In the genomic region with DNA sequence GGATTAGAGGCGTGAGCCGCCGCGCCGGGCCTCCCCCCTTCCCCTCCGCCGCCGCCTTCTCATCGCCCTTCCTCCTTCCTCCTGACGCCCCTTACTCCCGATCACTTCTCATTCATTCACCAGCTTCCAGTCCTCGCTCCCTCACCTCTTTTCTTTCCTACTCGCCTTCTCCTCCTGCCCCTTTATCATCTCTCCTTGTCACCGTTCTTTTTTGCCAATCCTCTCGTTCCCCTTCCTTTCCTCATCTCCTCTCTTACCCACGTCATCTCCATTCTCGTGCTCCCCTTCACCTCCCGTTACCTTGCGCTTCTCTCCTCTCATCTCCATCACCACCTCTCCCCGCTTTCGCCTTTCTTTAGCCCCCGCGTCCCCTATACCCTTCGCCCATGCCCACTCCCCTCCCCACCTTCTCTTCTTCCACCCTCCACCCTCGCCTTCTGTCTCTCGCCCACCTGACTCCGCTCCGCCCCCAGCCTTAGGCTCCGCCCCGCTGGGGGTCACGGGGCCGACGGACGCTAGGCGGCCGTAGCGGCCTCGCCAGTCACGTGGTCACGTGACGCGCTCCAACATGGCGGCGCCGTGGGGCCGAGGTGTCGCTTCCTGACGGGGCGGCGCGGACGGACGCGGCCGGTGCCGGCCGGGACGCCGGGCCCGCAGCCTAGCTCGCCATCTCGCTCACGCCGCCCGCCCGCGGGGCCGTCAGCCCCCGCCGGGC, we compare ENCODE assay signal across 1 cellular context.
TF ChIP-seq lines count a peak whose summit lies in the region.

A gene (plus strand): TSS at position 544 of the 715 bp plus-strand sequence. CDS start 179 bp downstream, outside the sequence.

TF ChIP-seq in HepG2, 621 proteins besides CTCF, POLR2A, EP300 and RAD21 (continued from another document and continues in another):
- TF ChIP-seq, protein P1, sequence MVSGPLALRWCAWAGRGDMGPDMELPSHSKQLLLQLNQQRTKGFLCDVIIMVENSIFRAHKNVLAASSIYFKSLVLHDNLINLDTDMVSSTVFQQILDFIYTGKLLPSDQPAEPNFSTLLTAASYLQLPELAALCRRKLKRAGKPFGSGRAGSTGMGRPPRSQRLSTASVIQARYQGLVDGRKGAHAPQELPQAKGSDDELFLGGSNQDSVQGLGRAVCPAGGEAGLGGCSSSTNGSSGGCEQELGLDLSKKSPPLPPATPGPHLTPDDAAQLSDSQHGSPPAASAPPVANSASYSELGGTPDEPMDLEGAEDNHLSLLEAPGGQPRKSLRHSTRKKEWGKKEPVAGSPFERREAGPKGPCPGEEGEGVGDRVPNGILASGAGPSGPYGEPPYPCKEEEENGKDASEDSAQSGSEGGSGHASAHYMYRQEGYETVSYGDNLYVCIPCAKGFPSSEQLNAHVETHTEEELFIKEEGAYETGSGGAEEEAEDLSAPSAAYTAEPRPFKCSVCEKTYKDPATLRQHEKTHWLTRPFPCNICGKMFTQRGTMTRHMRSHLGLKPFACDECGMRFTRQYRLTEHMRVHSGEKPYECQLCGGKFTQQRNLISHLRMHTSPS (CRISPR knock-in tag; IDR thresholded peaks at IDR 0.05; ENCODE audit: low read depth): peak; percentile 51; the same call in 1 of the 2 replicates
- TF ChIP-seq, protein P2, sequence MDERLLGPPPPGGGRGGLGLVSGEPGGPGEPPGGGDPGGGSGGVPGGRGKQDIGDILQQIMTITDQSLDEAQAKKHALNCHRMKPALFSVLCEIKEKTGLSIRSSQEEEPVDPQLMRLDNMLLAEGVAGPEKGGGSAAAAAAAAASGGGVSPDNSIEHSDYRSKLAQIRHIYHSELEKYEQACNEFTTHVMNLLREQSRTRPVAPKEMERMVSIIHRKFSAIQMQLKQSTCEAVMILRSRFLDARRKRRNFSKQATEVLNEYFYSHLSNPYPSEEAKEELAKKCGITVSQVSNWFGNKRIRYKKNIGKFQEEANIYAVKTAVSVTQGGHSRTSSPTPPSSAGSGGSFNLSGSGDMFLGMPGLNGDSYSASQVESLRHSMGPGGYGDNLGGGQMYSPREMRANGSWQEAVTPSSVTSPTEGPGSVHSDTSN (CRISPR knock-in tag; IDR thresholded peaks at IDR 0.05): no peak; the same call in 1 of the 2 replicates
- TF ChIP-seq ZSCAN21 (CRISPR knock-in tag; IDR thresholded peaks at IDR 0.05; ENCODE audit: borderline replicate concordance) (no peak; the same call in 1 of the 2 replicates), IRF2 (CRISPR knock-in tag; IDR thresholded peaks at IDR 0.05) (peak; percentile 90), ZNF124 (CRISPR knock-in tag; IDR thresholded peaks at IDR 0.05) (peak; percentile 38; the same call in 1 of the 2 replicates), ZNF317 (CRISPR knock-in tag; IDR thresholded peaks at IDR 0.05) (0 out of 2 replicates have a peak, but pooled peaks have one; percentile 8), FOXJ3 (CRISPR knock-in tag; IDR thresholded peaks at IDR 0.05; ENCODE audit: borderline replicate concordance) (no peak), ELF3 (CRISPR knock-in tag; IDR thresholded peaks at IDR 0.05) (peak; percentile 62), MBD4 (IDR thresholded peaks at IDR 0.05; ENCODE audit: borderline replicate concordance, low read length) (no peak), ZNF180 (CRISPR knock-in tag; IDR thresholded peaks at IDR 0.05; ENCODE audit: borderline replicate concordance, low read depth) (no peak), ZNF546 (CRISPR knock-in tag; conservative IDR thresholded peaks at IDR 0.05) (0 out of 2 replicates have a peak, but pooled peaks have one; percentile 71), ZNF20 (CRISPR knock-in tag; IDR thresholded peaks at IDR 0.05) (no peak), ZNF547 (CRISPR knock-in tag; IDR thresholded peaks at IDR 0.05) (no peak), BRCA1 (CRISPR knock-in tag; IDR thresholded peaks at IDR 0.05) (no peak), HMG20B (CRISPR knock-in tag; conservative IDR thresholded peaks at IDR 0.05) (peak; percentile 45; the same call in 1 of the 2 replicates), ZNF556 (CRISPR knock-in tag; IDR thresholded peaks at IDR 0.05; ENCODE audit: borderline replicate concordance) (0 out of 2 replicates have a peak, but pooled peaks have one; percentile 6), KDM2A (CRISPR knock-in tag; IDR thresholded peaks at IDR 0.05; ENCODE audit: borderline replicate concordance, low read depth) (peak; percentile 90), ETV5 (CRISPR knock-in tag; IDR thresholded peaks at IDR 0.05; ENCODE audit: borderline replicate concordance) (peak; percentile 52)
- TF ChIP-seq, protein P3, sequence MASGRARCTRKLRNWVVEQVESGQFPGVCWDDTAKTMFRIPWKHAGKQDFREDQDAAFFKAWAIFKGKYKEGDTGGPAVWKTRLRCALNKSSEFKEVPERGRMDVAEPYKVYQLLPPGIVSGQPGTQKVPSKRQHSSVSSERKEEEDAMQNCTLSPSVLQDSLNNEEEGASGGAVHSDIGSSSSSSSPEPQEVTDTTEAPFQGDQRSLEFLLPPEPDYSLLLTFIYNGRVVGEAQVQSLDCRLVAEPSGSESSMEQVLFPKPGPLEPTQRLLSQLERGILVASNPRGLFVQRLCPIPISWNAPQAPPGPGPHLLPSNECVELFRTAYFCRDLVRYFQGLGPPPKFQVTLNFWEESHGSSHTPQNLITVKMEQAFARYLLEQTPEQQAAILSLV (CRISPR knock-in tag; IDR thresholded peaks at IDR 0.05; ENCODE audit: borderline replicate concordance): peak; percentile 17; the same call in 1 of the 2 replicates
- TF ChIP-seq, protein P4, sequence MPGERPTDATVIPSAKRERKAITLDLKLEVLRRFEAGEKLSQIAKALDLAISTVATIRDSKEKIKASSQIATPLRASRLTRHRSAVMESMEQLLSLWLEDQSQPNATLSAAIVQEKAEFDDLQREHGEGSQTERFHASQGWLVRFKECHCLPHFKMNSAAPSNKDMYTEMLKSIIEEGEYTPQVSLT (CRISPR knock-in tag; IDR thresholded peaks at IDR 0.05; ENCODE audit: borderline replicate concordance, low read depth): no peak
- TF ChIP-seq, protein P5, sequence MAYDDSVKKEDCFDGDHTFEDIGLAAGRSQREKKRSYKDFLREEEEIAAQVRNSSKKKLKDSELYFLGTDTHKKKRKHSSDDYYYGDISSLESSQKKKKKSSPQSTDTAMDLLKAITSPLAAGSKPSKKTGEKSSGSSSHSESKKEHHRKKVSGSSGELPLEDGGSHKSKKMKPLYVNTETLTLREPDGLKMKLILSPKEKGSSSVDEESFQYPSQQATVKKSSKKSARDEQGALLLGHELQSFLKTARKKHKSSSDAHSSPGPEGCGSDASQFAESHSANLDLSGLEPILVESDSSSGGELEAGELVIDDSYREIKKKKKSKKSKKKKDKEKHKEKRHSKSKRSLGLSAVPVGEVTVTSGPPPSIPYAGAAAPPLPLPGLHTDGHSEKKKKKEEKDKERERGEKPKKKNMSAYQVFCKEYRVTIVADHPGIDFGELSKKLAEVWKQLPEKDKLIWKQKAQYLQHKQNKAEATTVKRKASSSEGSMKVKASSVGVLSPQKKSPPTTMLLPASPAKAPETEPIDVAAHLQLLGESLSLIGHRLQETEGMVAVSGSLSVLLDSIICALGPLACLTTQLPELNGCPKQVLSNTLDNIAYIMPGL (CRISPR knock-in tag; IDR thresholded peaks at IDR 0.05; ENCODE audit: borderline replicate concordance in 1 of 2, low read depth in 1 of 2): peak; percentile 77 to 91; a peak in 3 of 4 replicates
- TF ChIP-seq, protein P6, sequence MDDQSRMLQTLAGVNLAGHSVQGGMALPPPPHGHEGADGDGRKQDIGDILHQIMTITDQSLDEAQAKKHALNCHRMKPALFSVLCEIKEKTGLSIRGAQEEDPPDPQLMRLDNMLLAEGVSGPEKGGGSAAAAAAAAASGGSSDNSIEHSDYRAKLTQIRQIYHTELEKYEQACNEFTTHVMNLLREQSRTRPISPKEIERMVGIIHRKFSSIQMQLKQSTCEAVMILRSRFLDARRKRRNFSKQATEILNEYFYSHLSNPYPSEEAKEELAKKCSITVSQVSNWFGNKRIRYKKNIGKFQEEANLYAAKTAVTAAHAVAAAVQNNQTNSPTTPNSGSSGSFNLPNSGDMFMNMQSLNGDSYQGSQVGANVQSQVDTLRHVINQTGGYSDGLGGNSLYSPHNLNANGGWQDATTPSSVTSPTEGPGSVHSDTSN (CRISPR knock-in tag; IDR thresholded peaks at IDR 0.05; ENCODE audit: borderline replicate concordance): 0 out of 2 replicates have a peak, but pooled peaks have one; percentile 37
- TF ChIP-seq, protein P7, sequence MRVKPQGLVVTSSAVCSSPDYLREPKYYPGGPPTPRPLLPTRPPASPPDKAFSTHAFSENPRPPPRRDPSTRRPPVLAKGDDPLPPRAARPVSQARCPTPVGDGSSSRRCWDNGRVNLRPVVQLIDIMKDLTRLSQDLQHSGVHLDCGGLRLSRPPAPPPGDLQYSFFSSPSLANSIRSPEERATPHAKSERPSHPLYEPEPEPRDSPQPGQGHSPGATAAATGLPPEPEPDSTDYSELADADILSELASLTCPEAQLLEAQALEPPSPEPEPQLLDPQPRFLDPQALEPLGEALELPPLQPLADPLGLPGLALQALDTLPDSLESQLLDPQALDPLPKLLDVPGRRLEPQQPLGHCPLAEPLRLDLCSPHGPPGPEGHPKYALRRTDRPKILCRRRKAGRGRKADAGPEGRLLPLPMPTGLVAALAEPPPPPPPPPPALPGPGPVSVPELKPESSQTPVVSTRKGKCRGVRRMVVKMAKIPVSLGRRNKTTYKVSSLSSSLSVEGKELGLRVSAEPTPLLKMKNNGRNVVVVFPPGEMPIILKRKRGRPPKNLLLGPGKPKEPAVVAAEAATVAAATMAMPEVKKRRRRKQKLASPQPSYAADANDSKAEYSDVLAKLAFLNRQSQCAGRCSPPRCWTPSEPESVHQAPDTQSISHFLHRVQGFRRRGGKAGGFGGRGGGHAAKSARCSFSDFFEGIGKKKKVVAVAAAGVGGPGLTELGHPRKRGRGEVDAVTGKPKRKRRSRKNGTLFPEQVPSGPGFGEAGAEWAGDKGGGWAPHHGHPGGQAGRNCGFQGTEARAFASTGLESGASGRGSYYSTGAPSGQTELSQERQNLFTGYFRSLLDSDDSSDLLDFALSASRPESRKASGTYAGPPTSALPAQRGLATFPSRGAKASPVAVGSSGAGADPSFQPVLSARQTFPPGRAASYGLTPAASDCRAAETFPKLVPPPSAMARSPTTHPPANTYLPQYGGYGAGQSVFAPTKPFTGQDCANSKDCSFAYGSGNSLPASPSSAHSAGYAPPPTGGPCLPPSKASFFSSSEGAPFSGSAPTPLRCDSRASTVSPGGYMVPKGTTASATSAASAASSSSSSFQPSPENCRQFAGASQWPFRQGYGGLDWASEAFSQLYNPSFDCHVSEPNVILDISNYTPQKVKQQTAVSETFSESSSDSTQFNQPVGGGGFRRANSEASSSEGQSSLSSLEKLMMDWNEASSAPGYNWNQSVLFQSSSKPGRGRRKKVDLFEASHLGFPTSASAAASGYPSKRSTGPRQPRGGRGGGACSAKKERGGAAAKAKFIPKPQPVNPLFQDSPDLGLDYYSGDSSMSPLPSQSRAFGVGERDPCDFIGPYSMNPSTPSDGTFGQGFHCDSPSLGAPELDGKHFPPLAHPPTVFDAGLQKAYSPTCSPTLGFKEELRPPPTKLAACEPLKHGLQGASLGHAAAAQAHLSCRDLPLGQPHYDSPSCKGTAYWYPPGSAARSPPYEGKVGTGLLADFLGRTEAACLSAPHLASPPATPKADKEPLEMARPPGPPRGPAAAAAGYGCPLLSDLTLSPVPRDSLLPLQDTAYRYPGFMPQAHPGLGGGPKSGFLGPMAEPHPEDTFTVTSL (CRISPR knock-in tag; IDR thresholded peaks at IDR 0.05; ENCODE audit: borderline replicate concordance): no peak
- TF ChIP-seq, protein P8, sequence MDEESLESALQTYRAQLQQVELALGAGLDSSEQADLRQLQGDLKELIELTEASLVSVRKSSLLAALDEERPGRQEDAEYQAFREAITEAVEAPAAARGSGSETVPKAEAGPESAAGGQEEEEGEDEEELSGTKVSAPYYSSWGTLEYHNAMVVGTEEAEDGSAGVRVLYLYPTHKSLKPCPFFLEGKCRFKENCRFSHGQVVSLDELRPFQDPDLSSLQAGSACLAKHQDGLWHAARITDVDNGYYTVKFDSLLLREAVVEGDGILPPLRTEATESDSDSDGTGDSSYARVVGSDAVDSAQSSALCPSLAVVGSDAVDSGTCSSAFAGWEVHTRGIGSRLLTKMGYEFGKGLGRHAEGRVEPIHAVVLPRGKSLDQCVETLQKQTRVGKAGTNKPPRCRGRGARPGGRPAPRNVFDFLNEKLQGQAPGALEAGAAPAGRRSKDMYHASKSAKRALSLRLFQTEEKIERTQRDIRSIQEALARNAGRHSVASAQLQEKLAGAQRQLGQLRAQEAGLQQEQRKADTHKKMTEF (CRISPR knock-in tag; IDR thresholded peaks at IDR 0.05): no peak; the same call in none of the 2 replicates
- TF ChIP-seq, protein P9, sequence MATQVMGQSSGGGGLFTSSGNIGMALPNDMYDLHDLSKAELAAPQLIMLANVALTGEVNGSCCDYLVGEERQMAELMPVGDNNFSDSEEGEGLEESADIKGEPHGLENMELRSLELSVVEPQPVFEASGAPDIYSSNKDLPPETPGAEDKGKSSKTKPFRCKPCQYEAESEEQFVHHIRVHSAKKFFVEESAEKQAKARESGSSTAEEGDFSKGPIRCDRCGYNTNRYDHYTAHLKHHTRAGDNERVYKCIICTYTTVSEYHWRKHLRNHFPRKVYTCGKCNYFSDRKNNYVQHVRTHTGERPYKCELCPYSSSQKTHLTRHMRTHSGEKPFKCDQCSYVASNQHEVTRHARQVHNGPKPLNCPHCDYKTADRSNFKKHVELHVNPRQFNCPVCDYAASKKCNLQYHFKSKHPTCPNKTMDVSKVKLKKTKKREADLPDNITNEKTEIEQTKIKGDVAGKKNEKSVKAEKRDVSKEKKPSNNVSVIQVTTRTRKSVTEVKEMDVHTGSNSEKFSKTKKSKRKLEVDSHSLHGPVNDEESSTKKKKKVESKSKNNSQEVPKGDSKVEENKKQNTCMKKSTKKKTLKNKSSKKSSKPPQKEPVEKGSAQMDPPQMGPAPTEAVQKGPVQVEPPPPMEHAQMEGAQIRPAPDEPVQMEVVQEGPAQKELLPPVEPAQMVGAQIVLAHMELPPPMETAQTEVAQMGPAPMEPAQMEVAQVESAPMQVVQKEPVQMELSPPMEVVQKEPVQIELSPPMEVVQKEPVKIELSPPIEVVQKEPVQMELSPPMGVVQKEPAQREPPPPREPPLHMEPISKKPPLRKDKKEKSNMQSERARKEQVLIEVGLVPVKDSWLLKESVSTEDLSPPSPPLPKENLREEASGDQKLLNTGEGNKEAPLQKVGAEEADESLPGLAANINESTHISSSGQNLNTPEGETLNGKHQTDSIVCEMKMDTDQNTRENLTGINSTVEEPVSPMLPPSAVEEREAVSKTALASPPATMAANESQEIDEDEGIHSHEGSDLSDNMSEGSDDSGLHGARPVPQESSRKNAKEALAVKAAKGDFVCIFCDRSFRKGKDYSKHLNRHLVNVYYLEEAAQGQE (IDR thresholded peaks at IDR 0.05; ENCODE audit: borderline replicate concordance in 1 of 2, low read depth in 1 of 2, low read length in 2 of 2): no peak; a peak in 1 of 4 replicates
- TF ChIP-seq, protein P10, sequence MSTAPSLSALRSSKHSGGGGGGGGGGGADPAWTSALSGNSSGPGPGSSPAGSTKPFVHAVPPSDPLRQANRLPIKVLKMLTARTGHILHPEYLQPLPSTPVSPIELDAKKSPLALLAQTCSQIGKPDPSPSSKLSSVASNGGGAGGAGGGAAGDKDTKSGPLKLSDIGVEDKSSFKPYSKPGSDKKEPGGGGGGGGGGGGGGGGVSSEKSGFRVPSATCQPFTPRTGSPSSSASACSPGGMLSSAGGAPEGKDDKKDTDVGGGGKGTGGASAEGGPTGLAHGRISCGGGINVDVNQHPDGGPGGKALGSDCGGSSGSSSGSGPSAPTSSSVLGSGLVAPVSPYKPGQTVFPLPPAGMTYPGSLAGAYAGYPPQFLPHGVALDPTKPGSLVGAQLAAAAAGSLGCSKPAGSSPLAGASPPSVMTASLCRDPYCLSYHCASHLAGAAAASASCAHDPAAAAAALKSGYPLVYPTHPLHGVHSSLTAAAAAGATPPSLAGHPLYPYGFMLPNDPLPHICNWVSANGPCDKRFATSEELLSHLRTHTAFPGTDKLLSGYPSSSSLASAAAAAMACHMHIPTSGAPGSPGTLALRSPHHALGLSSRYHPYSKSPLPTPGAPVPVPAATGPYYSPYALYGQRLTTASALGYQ (CRISPR knock-in tag; IDR thresholded peaks at IDR 0.05): no peak
- TF ChIP-seq, protein P11, sequence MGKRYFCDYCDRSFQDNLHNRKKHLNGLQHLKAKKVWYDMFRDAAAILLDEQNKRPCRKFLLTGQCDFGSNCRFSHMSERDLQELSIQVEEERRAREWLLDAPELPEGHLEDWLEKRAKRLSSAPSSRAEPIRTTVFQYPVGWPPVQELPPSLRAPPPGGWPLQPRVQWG (CRISPR knock-in tag; IDR thresholded peaks at IDR 0.05; ENCODE audit: borderline replicate concordance, low read depth): no peak
